12 cellular contexts compared by ENCODE assay signal in the genomic region with DNA sequence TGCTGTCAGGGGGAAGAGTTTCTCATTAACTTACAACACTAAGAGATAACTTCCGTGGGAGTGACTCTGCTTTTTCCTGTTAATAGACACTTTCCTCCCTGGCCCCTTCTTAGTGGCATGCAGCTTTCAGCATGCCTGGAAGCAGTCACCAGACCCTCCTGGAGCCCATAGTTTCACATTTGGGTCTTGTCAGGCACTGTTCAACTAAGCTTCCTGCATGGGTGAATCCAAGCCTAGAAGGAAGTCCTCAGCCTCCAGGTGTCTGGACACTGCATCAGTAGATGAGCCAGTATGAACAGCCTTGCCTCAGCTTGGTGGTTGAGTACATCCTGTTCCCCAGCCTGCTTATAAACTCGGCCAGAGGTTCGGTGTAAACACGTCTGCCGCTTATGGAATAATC.
DNase-seq lines count a peak whose midpoint lies in the region; ATAC-seq and TF ChIP-seq lines count a peak whose summit lies in the region.
"Had no signal": no experiment of that assay in that cellular context is flagged by ENCODE, and none has a peak within 500 bp of the region (broad histone marks: within the 10 kb centered on the region; RNA-seq: fewer than 3 reads in every experiment).

No MANE protein-coding gene starts in this region.

- H3K4me1 Mint-ChIP-seq in activated naive CD8-positive, alpha-beta T cell treated with anti-CD3 and anti-CD28 coated beads for 36 hours, result peaks cover 70% of the 10 kb centered on the region

- no peak overlapping the region for H3K9ac ChIP-seq in BLaER1 treated with 17β-estradiol and CSF1 and Interleukin-3, amounts not matched to agents 10 nM and 100 nM
- H3K9ac ChIP-seq: SK-N-SH had no signal

- H3K9me3 Mint-ChIP-seq in activated naive CD8-positive, alpha-beta T cell treated with anti-CD3 and anti-CD28 coated beads for 36 hours, result no peaks in the 10 kb centered on the region
- H3K9me3 Mint-ChIP-seq: IgD-negative memory B cell had no signal

- H3K4me3 ChIP-seq in BLaER1 treated with 17β-estradiol and CSF1 and Interleukin-3, amounts not matched to agents 10 nM and 100 nM, result no peak overlapping the region
- H3K4me3 ChIP-seq in mucosa of descending colon (no peak overlapping the region), uterus (no peak overlapping the region)

- peaks cover 96 to 100% (median 100%) of the 10 kb centered on the region in 11 experiments for H3K36me3 ChIP-seq in BLaER1 treated with 17β-estradiol and CSF1 and Interleukin-3, amounts not matched to agents 10 nM and 100 nM
- H3K36me3 ChIP-seq in mucosa of descending colon (ENCODE audit: low read depth), result no peaks in the 10 kb centered on the region
- no peaks in the 10 kb centered on the region for H3K36me3 ChIP-seq in uterus

- H3K4me3 Mint-ChIP-seq in activated naive CD8-positive, alpha-beta T cell treated with anti-CD3 and anti-CD28 coated beads for 36 hours, result no peak overlapping the region
- H3K4me3 Mint-ChIP-seq: IgD-negative memory B cell had no signal

- DNase-seq in HK-2 (ENCODE audit: unreplicated experiment) (peak; percentile 7), mucosa of descending colon (no peak), uterus (no peak), sciatic nerve (ENCODE audit: low spot score) (no peak)
- DNase-seq in activated naive CD8-positive, alpha-beta T cell treated with anti-CD3 and anti-CD28 coated beads for 36 hours, result peak; percentile 7
- DNase-seq: Caco-2, NCI-H446, SK-N-SH had no signal

- peak overlapping the region in 7 of 11 experiments; percentile 13 to 45 (median 36); a peak in 15 of 22 replicates for H3K4me2 ChIP-seq in BLaER1 treated with 17β-estradiol and CSF1 and Interleukin-3, amounts not matched to agents 10 nM and 100 nM
- H3K4me2 ChIP-seq: SK-N-SH had no signal

- H3K27me3 ChIP-seq in BLaER1 treated with 17β-estradiol and CSF1 and Interleukin-3, amounts not matched to agents 10 nM and 100 nM, result no peaks in the 10 kb centered on the region
- no peaks in the 10 kb centered on the region for H3K27me3 ChIP-seq in uterus

- TF ChIP-seq CTCF in mucosa of descending colon (IDR thresholded peaks at IDR 0.05) (no peak), uterus (IDR thresholded peaks at IDR 0.05) (no peak)

- no peak for TF ChIP-seq POLR2A in uterus (IDR thresholded peaks at IDR 0.05)

- H3K27me3 Mint-ChIP-seq in activated naive CD8-positive, alpha-beta T cell treated with anti-CD3 and anti-CD28 coated beads for 36 hours, result no peaks in the 10 kb centered on the region
- H3K27me3 Mint-ChIP-seq: IgD-negative memory B cell had no signal

- H3K27ac Mint-ChIP-seq in activated naive CD8-positive, alpha-beta T cell treated with anti-CD3 and anti-CD28 coated beads for 36 hours, result peak overlapping the region; percentile 50
- H3K27ac Mint-ChIP-seq: IgD-negative memory B cell had no signal

- peaks cover 21 to 42% (median 33%) of the 10 kb centered on the region in 10 experiments for H3K4me1 ChIP-seq in BLaER1 treated with 17β-estradiol and CSF1 and Interleukin-3, amounts not matched to agents 10 nM and 100 nM
- H3K4me1 ChIP-seq in mucosa of descending colon (ENCODE audit: low read depth), result peaks cover 27% of the 10 kb centered on the region
- H3K4me1 ChIP-seq in uterus, result no peaks in the 10 kb centered on the region

- intact Hi-C loops in mucosa of descending colon (cut with DNase I, micrococcal nuclease) (no loop called here), uterus (cut with DNase I; ENCODE audit: low total_unique reads) (no loop called here), sciatic nerve (cut with DNase I) (no loop called here)

- ATAC-seq in mucosa of descending colon (peak; percentile 65), GM21515 (IDR thresholded peaks at IDR 0.05; ENCODE audit: unreplicated experiment) (no peak), GM19324 (IDR thresholded peaks at IDR 0.05; ENCODE audit: low FRiP score, unreplicated experiment) (no peak), sciatic nerve (no peak)

- peak overlapping the region in 8 of 11 experiments; percentile 14 to 54 (median 35); a peak in 12 of 22 replicates for H3K27ac ChIP-seq in BLaER1 treated with 17β-estradiol and CSF1 and Interleukin-3, amounts not matched to agents 10 nM and 100 nM
- H3K27ac ChIP-seq in uterus, result peak overlapping the region in 1 of 2 donors; percentile 39

- H4K20me1 ChIP-seq in BLaER1 treated with 17β-estradiol and CSF1 and Interleukin-3, amounts not matched to agents 10 nM and 100 nM, result peaks cover 62 to 100% (median 88%) of the 10 kb centered on the region in 11 experiments

- peaks cover 62% of the 10 kb centered on the region for H3K36me3 Mint-ChIP-seq in activated naive CD8-positive, alpha-beta T cell treated with anti-CD3 and anti-CD28 coated beads for 36 hours

- no peaks in the 10 kb centered on the region for H3K9me3 ChIP-seq in BLaER1 treated with 17β-estradiol and CSF1 and Interleukin-3, amounts not matched to agents 10 nM and 100 nM (replicated peaks in 1 of 11)
- no peaks in the 10 kb centered on the region for H3K9me3 ChIP-seq in mucosa of descending colon
- no peaks in the 10 kb centered on the region for H3K9me3 ChIP-seq in uterus
- H3K9me3 ChIP-seq: Caco-2, SK-N-SH had no signal

Comparison
In these comparisons a context has a peak if more than half of its experiments do, and no peak if none do; other contexts are left out.
1. DNase-seq: peak in HK-2 (single experiment) and activated naive CD8-positive, alpha-beta T cell treated with anti-CD3 and anti-CD28 coated beads for 36 hours (single experiment); none in mucosa of descending colon (0 of 3), uterus (0 of 2) and sciatic nerve (single experiment).